ENCODE assay signal across 8 cellular contexts in genomic region chr6:29628419-29629281, GRCh38. TPM values are rescaled to one million over a fixed set of nuclear protein-coding genes. Genes with fewer than 3 reads are reported as not detected.
DNase-seq lines count a peak whose midpoint lies in the region; ATAC-seq, FAIRE-seq and TF ChIP-seq lines count a peak whose summit lies in the region.

No MANE protein-coding gene starts in this region.

- TF ChIP-seq EP300 in HepG2 (IDR thresholded peaks at IDR 0.05; ENCODE audit: low read depth in 2 of 2, low read length in 2 of 2) (no peak), HepG2 (CRISPR knock-in tag; IDR thresholded peaks at IDR 0.05; ENCODE audit: borderline replicate concordance) (no peak)

- no TSS peak for BruUV-seq in HepG2 (replicated peaks; lab: Mats Ljungman, UMichigan)

- peak; percentile 66 for TF ChIP-seq CTCF in BE2C (IDR thresholded peaks at IDR 0.05; ENCODE audit: low read depth, low read length)
- peak; percentile 90 for TF ChIP-seq CTCF in HepG2 (CRISPR knock-in tag; IDR thresholded peaks at IDR 0.05)

- DNase-seq in BE2C (peak; percentile 94), NCI-H774 (lab: John Stamatoyannopoulos, UW) (peak; percentile 56), HepG2 (ENCODE audit: low spot score) (peak; percentile 43)
- DNase-seq in activated CD4-positive, alpha-beta memory T cell treated with anti-CD3 and anti-CD28 coated beads, Interleukin-2, amount 10 ng/mL, durations not matched to agents 7 days and 5 days: peak; percentile 55
- peak; percentile 55 to 63 for DNase-seq in stimulated activated CD4-positive, alpha-beta T cell treated with anti-CD3 and anti-CD28 coated beads, Interleukin-2, amount 100 ng/mL, for 48 hours

- H3K27ac ChIP-seq in duodenal mucosa (ENCODE audit: low read depth, low read length): no peak overlapping the region
- H3K27ac ChIP-seq in HepG2 (ENCODE audit: extremely low read length, insufficient read depth, low read length): no peak overlapping the region

- peak overlapping the region; percentile 73 for H3K4me3 ChIP-seq in BE2C (ENCODE audit: low read depth, low read length)
- peak overlapping the region; percentile 61 to 79 for H3K4me3 ChIP-seq in duodenal mucosa (ENCODE audit: low read depth in 1 of 2, low read length in 2 of 2)
- peak overlapping the region; percentile 30 to 63 (median 41); a peak in 3 of 6 replicates for H3K4me3 ChIP-seq in HepG2 (replicated peaks in 1 of 3; ENCODE audit: insufficient read depth in 1 of 3, low read depth in 2 of 3, low read length in 3 of 3)

- peak overlapping the region; percentile 79 for H3K4me2 ChIP-seq in HepG2 (ENCODE audit: low read depth, low read length)

- no peak overlapping the region for H3K27ac Mint-ChIP-seq in activated CD4-positive, alpha-beta memory T cell treated with anti-CD3 and anti-CD28 coated beads, Interleukin-2, amount 10 ng/mL, durations not matched to agents 7 days and 5 days

- POLR2A ChIA-PET in activated CD4-positive, alpha-beta memory T cell treated with anti-CD3 and anti-CD28 coated beads, Interleukin-2, amount 10 ng/mL, durations not matched to agents 7 days and 5 days (lab: Charles Lee): interaction anchor here (1.0 kb wide), 1 partner anchor 17 kb away, joined by 3 read pairs; no protein-coding TSS in a partner anchor
- POLR2A ChIA-PET in HepG2 (lab: Yijun Ruan, JAX): no interaction called here

- H3K4me3 Mint-ChIP-seq in activated CD4-positive, alpha-beta memory T cell treated with anti-CD3 and anti-CD28 coated beads, Interleukin-2, amount 10 ng/mL, durations not matched to agents 7 days and 5 days: peak overlapping the region; percentile 79

- H3K79me2 ChIP-seq in HepG2 (ENCODE audit: insufficient read depth, low read length): no peaks in the 10 kb centered on the region

- peak overlapping the region; percentile 68 for H2AFZ ChIP-seq in HepG2 (ENCODE audit: low read length)

- WGBS in HepG2 (ENCODE audit: low lambda C conversion rate): 15% methylated on average over 32 of the region's 32 CpGs

- H3K4me1 Mint-ChIP-seq in activated CD4-positive, alpha-beta memory T cell treated with anti-CD3 and anti-CD28 coated beads, Interleukin-2, amount 10 ng/mL, durations not matched to agents 7 days and 5 days: peaks cover 45% of the 10 kb centered on the region

- CTCF ChIA-PET in activated CD4-positive, alpha-beta memory T cell treated with anti-CD3 and anti-CD28 coated beads, Interleukin-2, amount 10 ng/mL, durations not matched to agents 7 days and 5 days (lab: Charles Lee): interaction anchor here (0.6 to 5.1 kb wide), 8 partner anchors 9 to 31 kb away, joined by 3 to 24 read pairs (median 4); no protein-coding TSS in a partner anchor
- CTCF ChIA-PET in HepG2 (lab: Yijun Ruan, JAX; ENCODE audit: low intra/inter-chr PET ratio, low total read pairs): no interaction called here

- H4K20me1 ChIP-seq in HepG2 (ENCODE audit: insufficient read depth, low read length): no peaks in the 10 kb centered on the region; the same call in 1 of the 2 replicates

- intact Hi-C loops in HepG2 (cut with micrococcal nuclease; ENCODE audit: unreplicated experiment): no loop called here

- no peaks in the 10 kb centered on the region for H3K9me3 Mint-ChIP-seq in activated CD4-positive, alpha-beta memory T cell treated with anti-CD3 and anti-CD28 coated beads, Interleukin-2, amount 10 ng/mL, durations not matched to agents 7 days and 5 days

- TF ChIP-seq POLR2A in HepG2 (IDR thresholded peaks at IDR 0.05; ENCODE audit: insufficient read depth in 1 of 2, low read depth in 2 of 2, low read length in 2 of 2): no peak

- peaks cover 2% of the 10 kb centered on the region; the same call in 1 of the 2 replicates for H3K27me3 ChIP-seq in BE2C
- H3K27me3 ChIP-seq in duodenal mucosa (ENCODE audit: control insufficient read depth in 1 of 2, insufficient read depth in 2 of 2, low read length in 2 of 2): peaks cover 33 to 53% of the 10 kb centered on the region in 2 donors
- peaks cover 5 to 69% of the 10 kb centered on the region in 2 experiments for H3K27me3 ChIP-seq in HepG2 (ENCODE audit: control insufficient read depth in 1 of 2, insufficient read depth in 2 of 2, low read length in 2 of 2)

- H3K9me3 ChIP-seq in BE2C (no peaks in the 10 kb centered on the region), duodenal mucosa (ENCODE audit: control insufficient read depth in 1 of 2, low read length in 2 of 2) (no peaks in the 10 kb centered on the region), HepG2 (ENCODE audit: low read length) (no peaks in the 10 kb centered on the region)

- H3K9ac ChIP-seq in duodenal mucosa (ENCODE audit: low read depth in 1 of 2, low read length in 2 of 2) (peak overlapping the region; percentile 30 to 38), HepG2 (ENCODE audit: insufficient read depth, low read depth, low read length) (no peak overlapping the region)

- in situ Hi-C loops in HepG2 (cut with HindIII; ENCODE audit: extremely low pct_ligation_motif_present, low pct_unique_long_range_greater_than_20kb): no loop called here

- no peak for FAIRE-seq in HepG2 (lab: Jason Lieb, UNC)

- H3K36me3 ChIP-seq in BE2C: no peaks in the 10 kb centered on the region
- no peaks in the 10 kb centered on the region for H3K36me3 ChIP-seq in duodenal mucosa (ENCODE audit: control insufficient read depth in 1 of 2, insufficient read depth in 2 of 2, low read length in 2 of 2)
- no peaks in the 10 kb centered on the region for H3K36me3 ChIP-seq in HepG2 (replicated peaks in 1 of 2; ENCODE audit: control insufficient read depth in 1 of 2, insufficient read depth in 2 of 2, low read length in 2 of 2)

- 0 out of 2 replicates have a peak, but pooled peaks have one; percentile 39 for TF ChIP-seq RAD21 in HepG2 (CRISPR knock-in tag; IDR thresholded peaks at IDR 0.05)

- H3K27me3 Mint-ChIP-seq in activated CD4-positive, alpha-beta memory T cell treated with anti-CD3 and anti-CD28 coated beads, Interleukin-2, amount 10 ng/mL, durations not matched to agents 7 days and 5 days: peaks cover 56% of the 10 kb centered on the region

- peaks cover 10% of the 10 kb centered on the region for H3K36me3 Mint-ChIP-seq in activated CD4-positive, alpha-beta memory T cell treated with anti-CD3 and anti-CD28 coated beads, Interleukin-2, amount 10 ng/mL, durations not matched to agents 7 days and 5 days (ENCODE audit: low read depth)

- ATAC-seq in HG02642 (IDR thresholded peaks at IDR 0.05; ENCODE audit: poor library complexity, unreplicated experiment) (peak; percentile 43), HepG2 (peak; percentile 89), GM18870 (IDR thresholded peaks at IDR 0.05; ENCODE audit: unreplicated experiment) (no peak)

- peaks cover 3% of the 10 kb centered on the region; the same call in 1 of the 2 replicates for H3K4me1 ChIP-seq in BE2C
- H3K4me1 ChIP-seq in duodenal mucosa (ENCODE audit: control insufficient read depth in 1 of 2, insufficient read depth in 2 of 2, low read length in 2 of 2): peaks cover 11 to 19% of the 10 kb centered on the region in 2 donors
- H3K4me1 ChIP-seq in HepG2 (ENCODE audit: insufficient read depth, low read length): peaks cover 25% of the 10 kb centered on the region

RNA-seq across cellular contexts. Expression of gene GABBR1, which starts 4.3 kb away (rescaled TPM):
- polyA plus RNA-seq in BE2C (2012; ENCODE audit: insufficient read depth, insufficient read length, low read depth): 13.5 TPM
- total RNA-seq in activated CD4-positive, alpha-beta memory T cell treated with anti-CD3 and anti-CD28 coated beads, Interleukin-2, amount 10 ng/mL, durations not matched to agents 7 days and 5 days: 10 to 100 TPM; 32.8 to 35.0 TPM
- total RNA-seq in HepG2 (2016; rRNA removed; fragmentation: Illumina TruSeq; extraction: Trizol): 0.07 TPM in 1 of 2 replicates, not detected in the other
- total RNA-seq in HepG2 (2016; cell fraction: cytosol; rRNA removed; fragmentation: Illumina TruSeq; extraction: Trizol; ENCODE audit: low read depth): not detected in 2 replicates
- not detected in 2 replicates for total RNA-seq in HepG2 (2016; cell fraction: insoluble cytoplasmic fraction; rRNA removed; fragmentation: Illumina TruSeq; extraction: Trizol)
- total RNA-seq in HepG2 (2016; cell fraction: membrane; rRNA removed; fragmentation: Illumina TruSeq; extraction: Trizol): not detected in 2 replicates
- 0.16 TPM in 1 of 2 replicates, not detected in the other for total RNA-seq in HepG2 (2016; cell fraction: nucleus; rRNA removed; fragmentation: Illumina TruSeq; extraction: Trizol)
- 0.37 and 0.38 TPM in 2 replicates for polyA plus RNA-seq in HepG2 (2011; rRNA removed)
- 0.15 and 0.18 TPM in 2 replicates for polyA plus RNA-seq in HepG2 (2011; cell fraction: cytosol; rRNA removed)
- 3.0 and 3.5 TPM in 2 replicates for polyA plus RNA-seq in HepG2 (2011; cell fraction: nucleus; rRNA removed)
- 0.39 and 0.40 TPM in 2 replicates for polyA plus RNA-seq in HepG2 (2012)
- polyA plus RNA-seq in HepG2 (2016; cell fraction: cytosol; fragmentation: Illumina TruSeq; extraction: Trizol; ENCODE audit: low read depth): not detected in 2 replicates
- polyA plus RNA-seq in HepG2 (2016; cell fraction: insoluble cytoplasmic fraction; fragmentation: Illumina TruSeq; extraction: Trizol; ENCODE audit: low read depth): not detected in 2 replicates
- polyA plus RNA-seq in HepG2 (2016; cell fraction: membrane; fragmentation: Illumina TruSeq; extraction: Trizol; ENCODE audit: low read depth): not detected in 2 replicates
- 0.83 and 1.1 TPM in 2 replicates for polyA plus RNA-seq in HepG2 (2016; cell fraction: nucleus; fragmentation: Illumina TruSeq; extraction: Trizol; ENCODE audit: insufficient read depth, low read depth)
- polyA minus RNA-seq in HepG2 (2011; rRNA and poly(A)+ RNA removed; ENCODE audit: low replicate concordance): 0.72 and 11.2 TPM in 2 replicates
- polyA minus RNA-seq in HepG2 (2011; cell fraction: cytosol; rRNA and poly(A)+ RNA removed): not detected in 2 replicates
- polyA minus RNA-seq in HepG2 (2011; cell fraction: nucleus; rRNA and poly(A)+ RNA removed): 0.77 and 0.99 TPM in 2 replicates

RNA-seq across cellular contexts. Expression of gene MOG, which starts 28.2 kb away (rescaled TPM):
- not detected for polyA plus RNA-seq in BE2C (2012; ENCODE audit: insufficient read depth, insufficient read length, low read depth)
- not detected for total RNA-seq in activated CD4-positive, alpha-beta memory T cell treated with anti-CD3 and anti-CD28 coated beads, Interleukin-2, amount 10 ng/mL, durations not matched to agents 7 days and 5 days
- not detected in 2 replicates for total RNA-seq in HepG2 (2016; rRNA removed; fragmentation: Illumina TruSeq; extraction: Trizol)
- not detected in 2 replicates for total RNA-seq in HepG2 (2016; cell fraction: cytosol; rRNA removed; fragmentation: Illumina TruSeq; extraction: Trizol; ENCODE audit: low read depth)
- not detected in 2 replicates for total RNA-seq in HepG2 (2016; cell fraction: insoluble cytoplasmic fraction; rRNA removed; fragmentation: Illumina TruSeq; extraction: Trizol)
- not detected in 2 replicates for total RNA-seq in HepG2 (2016; cell fraction: membrane; rRNA removed; fragmentation: Illumina TruSeq; extraction: Trizol)
- total RNA-seq in HepG2 (2016; cell fraction: nucleus; rRNA removed; fragmentation: Illumina TruSeq; extraction: Trizol): not detected in 2 replicates
- not detected in 2 replicates for polyA plus RNA-seq in HepG2 (2011; rRNA removed)
- not detected in 2 replicates for polyA plus RNA-seq in HepG2 (2011; cell fraction: cytosol; rRNA removed)
- not detected in 2 replicates for polyA plus RNA-seq in HepG2 (2011; cell fraction: nucleus; rRNA removed)
- polyA plus RNA-seq in HepG2 (2012): not detected in 2 replicates
- polyA plus RNA-seq in HepG2 (2016; cell fraction: cytosol; fragmentation: Illumina TruSeq; extraction: Trizol; ENCODE audit: low read depth): not detected in 2 replicates
- not detected in 2 replicates for polyA plus RNA-seq in HepG2 (2016; cell fraction: insoluble cytoplasmic fraction; fragmentation: Illumina TruSeq; extraction: Trizol; ENCODE audit: low read depth)
- not detected in 2 replicates for polyA plus RNA-seq in HepG2 (2016; cell fraction: membrane; fragmentation: Illumina TruSeq; extraction: Trizol; ENCODE audit: low read depth)
- not detected in 2 replicates for polyA plus RNA-seq in HepG2 (2016; cell fraction: nucleus; fragmentation: Illumina TruSeq; extraction: Trizol; ENCODE audit: insufficient read depth, low read depth)
- not detected in 2 replicates for polyA minus RNA-seq in HepG2 (2011; rRNA and poly(A)+ RNA removed; ENCODE audit: low replicate concordance)
- not detected in 2 replicates for polyA minus RNA-seq in HepG2 (2011; cell fraction: cytosol; rRNA and poly(A)+ RNA removed)
- polyA minus RNA-seq in HepG2 (2011; cell fraction: nucleus; rRNA and poly(A)+ RNA removed): not detected in 2 replicates

RNA-seq across cellular contexts. Expression of gene OR2H2, which starts 43.7 kb away (rescaled TPM):
- not detected for polyA plus RNA-seq in BE2C (2012; ENCODE audit: insufficient read depth, insufficient read length, low read depth)
- total RNA-seq in activated CD4-positive, alpha-beta memory T cell treated with anti-CD3 and anti-CD28 coated beads, Interleukin-2, amount 10 ng/mL, durations not matched to agents 7 days and 5 days: not detected
- total RNA-seq in HepG2 (2016; rRNA removed; fragmentation: Illumina TruSeq; extraction: Trizol): not detected in 2 replicates
- not detected in 2 replicates for total RNA-seq in HepG2 (2016; cell fraction: cytosol; rRNA removed; fragmentation: Illumina TruSeq; extraction: Trizol; ENCODE audit: low read depth)
- total RNA-seq in HepG2 (2016; cell fraction: insoluble cytoplasmic fraction; rRNA removed; fragmentation: Illumina TruSeq; extraction: Trizol): not detected in 2 replicates
- total RNA-seq in HepG2 (2016; cell fraction: membrane; rRNA removed; fragmentation: Illumina TruSeq; extraction: Trizol): not detected in 2 replicates
- total RNA-seq in HepG2 (2016; cell fraction: nucleus; rRNA removed; fragmentation: Illumina TruSeq; extraction: Trizol): not detected in 2 replicates
- polyA plus RNA-seq in HepG2 (2011; rRNA removed): not detected in 2 replicates
- not detected in 2 replicates for polyA plus RNA-seq in HepG2 (2011; cell fraction: cytosol; rRNA removed)
- polyA plus RNA-seq in HepG2 (2011; cell fraction: nucleus; rRNA removed): not detected in 2 replicates
- not detected in 2 replicates for polyA plus RNA-seq in HepG2 (2012)
- not detected in 2 replicates for polyA plus RNA-seq in HepG2 (2016; cell fraction: cytosol; fragmentation: Illumina TruSeq; extraction: Trizol; ENCODE audit: low read depth)
- polyA plus RNA-seq in HepG2 (2016; cell fraction: insoluble cytoplasmic fraction; fragmentation: Illumina TruSeq; extraction: Trizol; ENCODE audit: low read depth): not detected in 2 replicates
- not detected in 2 replicates for polyA plus RNA-seq in HepG2 (2016; cell fraction: membrane; fragmentation: Illumina TruSeq; extraction: Trizol; ENCODE audit: low read depth)
- not detected in 2 replicates for polyA plus RNA-seq in HepG2 (2016; cell fraction: nucleus; fragmentation: Illumina TruSeq; extraction: Trizol; ENCODE audit: insufficient read depth, low read depth)
- not detected in 2 replicates for polyA minus RNA-seq in HepG2 (2011; rRNA and poly(A)+ RNA removed; ENCODE audit: low replicate concordance)
- not detected in 2 replicates for polyA minus RNA-seq in HepG2 (2011; cell fraction: cytosol; rRNA and poly(A)+ RNA removed)
- polyA minus RNA-seq in HepG2 (2011; cell fraction: nucleus; rRNA and poly(A)+ RNA removed): not detected in 2 replicates

RNA-seq across cellular contexts. Expression of gene ZFP57, which starts 52.3 kb away (rescaled TPM):
- not detected for polyA plus RNA-seq in BE2C (2012; ENCODE audit: insufficient read depth, insufficient read length, low read depth)
- total RNA-seq in activated CD4-positive, alpha-beta memory T cell treated with anti-CD3 and anti-CD28 coated beads, Interleukin-2, amount 10 ng/mL, durations not matched to agents 7 days and 5 days: not detected
- total RNA-seq in HepG2 (2016; rRNA removed; fragmentation: Illumina TruSeq; extraction: Trizol): not detected in 2 replicates
- total RNA-seq in HepG2 (2016; cell fraction: cytosol; rRNA removed; fragmentation: Illumina TruSeq; extraction: Trizol; ENCODE audit: low read depth): not detected in 2 replicates
- not detected in 2 replicates for total RNA-seq in HepG2 (2016; cell fraction: insoluble cytoplasmic fraction; rRNA removed; fragmentation: Illumina TruSeq; extraction: Trizol)
- not detected in 2 replicates for total RNA-seq in HepG2 (2016; cell fraction: membrane; rRNA removed; fragmentation: Illumina TruSeq; extraction: Trizol)
- not detected in 2 replicates for total RNA-seq in HepG2 (2016; cell fraction: nucleus; rRNA removed; fragmentation: Illumina TruSeq; extraction: Trizol)
- polyA plus RNA-seq in HepG2 (2011; rRNA removed): not detected in 2 replicates
- not detected in 2 replicates for polyA plus RNA-seq in HepG2 (2011; cell fraction: cytosol; rRNA removed)
- polyA plus RNA-seq in HepG2 (2011; cell fraction: nucleus; rRNA removed): not detected in 2 replicates
- polyA plus RNA-seq in HepG2 (2012): not detected in 2 replicates
- polyA plus RNA-seq in HepG2 (2016; cell fraction: cytosol; fragmentation: Illumina TruSeq; extraction: Trizol; ENCODE audit: low read depth): not detected in 2 replicates
- not detected in 2 replicates for polyA plus RNA-seq in HepG2 (2016; cell fraction: insoluble cytoplasmic fraction; fragmentation: Illumina TruSeq; extraction: Trizol; ENCODE audit: low read depth)
- not detected in 2 replicates for polyA plus RNA-seq in HepG2 (2016; cell fraction: membrane; fragmentation: Illumina TruSeq; extraction: Trizol; ENCODE audit: low read depth)
- polyA plus RNA-seq in HepG2 (2016; cell fraction: nucleus; fragmentation: Illumina TruSeq; extraction: Trizol; ENCODE audit: insufficient read depth, low read depth): not detected in 2 replicates
- not detected in 2 replicates for polyA minus RNA-seq in HepG2 (2011; rRNA and poly(A)+ RNA removed; ENCODE audit: low replicate concordance)
- not detected in 2 replicates for polyA minus RNA-seq in HepG2 (2011; cell fraction: cytosol; rRNA and poly(A)+ RNA removed)
- polyA minus RNA-seq in HepG2 (2011; cell fraction: nucleus; rRNA and poly(A)+ RNA removed): not detected in 2 replicates

Comparison
In these comparisons a context has a peak if more than half of its experiments do, and no peak if none do; other contexts are left out.
1. DNase-seq: peak in every context shown above with its lines; median percentile 94 in BE2C; 59 in stimulated activated CD4-positive, alpha-beta T cell treated with anti-CD3 and anti-CD28 coated beads, Interleukin-2, amount 100 ng/mL, for 48 hours; 56 in NCI-H774; 55 in activated CD4-positive, alpha-beta memory T cell treated with anti-CD3 and anti-CD28 coated beads, Interleukin-2, amount 10 ng/mL, durations not matched to agents 7 days and 5 days; 43 in HepG2.
2. RNA of gene GABBR1, which starts 4.3 kb away (total RNA-seq): 32.8 to 35.0 TPM in activated CD4-positive, alpha-beta memory T cell treated with anti-CD3 and anti-CD28 coated beads, Interleukin-2, amount 10 ng/mL, durations not matched to agents 7 days and 5 days; 0.07 to 0.16 TPM in HepG2; every median in the first group is over 10 times any median in the second.
3. Peak in every context shown above with its lines, with median percentiles within 50 percentile points of each other: H3K4me3 ChIP-seq.